Comparison of ENCODE assay signal across 1 cellular context in the genomic region with DNA sequence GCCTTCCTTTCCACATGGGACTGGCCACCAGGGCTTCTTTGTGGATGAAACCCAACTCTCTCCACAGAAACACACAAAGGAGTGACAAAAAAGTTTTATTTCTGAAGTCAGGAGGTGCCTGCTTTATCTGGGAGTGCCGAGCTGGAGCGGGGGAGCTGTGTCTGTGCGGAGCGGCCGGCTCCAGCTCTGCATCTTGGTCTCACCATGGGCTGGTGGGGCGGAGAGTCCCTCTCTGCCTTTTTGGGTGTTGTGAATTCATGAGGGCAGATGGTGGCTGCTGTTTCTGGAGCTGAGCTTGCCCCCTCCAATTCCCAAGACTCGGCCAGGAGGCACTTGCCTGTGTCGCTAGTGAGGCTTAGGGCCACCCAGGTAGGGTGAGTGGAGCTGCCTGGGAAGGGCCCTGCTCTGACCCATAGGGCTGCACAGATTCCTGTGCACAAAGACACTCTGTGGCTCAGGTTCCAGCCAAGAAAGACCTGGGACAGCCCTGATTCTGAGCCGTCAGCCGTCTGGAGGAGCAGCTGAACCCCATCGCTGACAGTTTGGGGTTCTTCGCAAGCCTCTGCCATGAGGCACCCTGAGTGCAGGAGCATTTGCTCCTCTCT.
TF ChIP-seq lines count a peak whose summit lies in the region.

No MANE protein-coding gene starts in this region.

TF ChIP-seq in HepG2, 621 proteins besides CTCF, POLR2A, EP300 and RAD21 (continued from another document):
- TF ChIP-seq ZNF337 (CRISPR knock-in tag; IDR thresholded peaks at IDR 0.05; ENCODE audit: borderline replicate concordance, low read depth): no peak
- no peak for TF ChIP-seq SRSF1 (optimal IDR thresholded peaks at IDR 0.05; ENCODE audit: low read depth, low read length)
- no peak for TF ChIP-seq MXD4 (CRISPR knock-in tag; IDR thresholded peaks at IDR 0.05)
